In the genomic region with DNA sequence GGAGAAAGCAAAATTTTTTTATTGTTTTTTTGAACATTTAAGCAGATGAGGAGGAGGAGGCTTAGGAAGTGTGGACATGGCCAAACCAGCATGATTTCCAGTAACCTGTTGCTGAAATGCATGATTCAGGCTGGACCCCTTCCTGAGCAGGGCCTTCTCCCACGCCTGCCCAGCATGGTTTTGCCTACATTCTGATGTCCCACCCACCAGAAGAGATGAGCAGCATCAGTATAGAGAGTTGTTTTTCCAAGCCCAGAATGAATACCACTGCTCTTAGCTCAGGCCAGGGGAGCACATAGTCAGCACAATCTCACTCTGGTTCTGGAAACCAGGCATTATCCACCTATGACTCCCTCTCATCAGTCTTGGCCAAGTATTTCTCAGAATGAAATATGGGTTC, we compare ENCODE assay signal across 29 cellular contexts.
"Had no signal": no experiment of that assay in that cellular context is flagged by ENCODE, and none has a peak within 500 bp of the region (broad histone marks: within the 10 kb centered on the region; RNA-seq: fewer than 3 reads in every experiment).

No MANE protein-coding gene starts in this region.

- DNase-seq: hippocampal formation; kidney glomerular epithelial cell; left cardiac atrium; left lung; lower lobe of right lung; mammary epithelial cell; mesenchymal stem cell; naive thymus-derived CD8-positive, alpha-beta T cell; nucleus accumbens; ovary; right lobe of liver; stimulated activated CD4-positive, alpha-beta T cell treated with anti-CD3 and anti-CD28 coated beads, Interleukin-12 subunit alpha, Interleukin-12 subunit beta, amount 100 ng/mL, for 4 hours; stimulated activated CD4-positive, alpha-beta T cell treated with anti-CD3 and anti-CD28 coated beads, Interleukin-15, amount 100 ng/mL, for 24 hours; stimulated activated CD4-positive, alpha-beta T cell treated with anti-CD3 and anti-CD28 coated beads, Interleukin-2, amount 100 ng/mL, for 24 hours; stimulated activated CD4-positive, alpha-beta T cell treated with anti-CD3 and anti-CD28 coated beads, Interleukin-4, amount 100 ng/mL, for 1 hour; stimulated activated naive B cell treated with anti-CD40 and anti-IgM and Interleukin-4, amounts not matched to agents 10 μg/mL and 1 μg/mL and 100 μg/mL, for 72 hours; stimulated activated naive CD8-positive, alpha-beta T cell treated with anti-CD3 and anti-CD28 coated beads, Interleukin-15, Interleukin-2, amounts not matched to agents 100 U/mL and 50 U/mL, for 24 hours; stomach; tibial artery; trophoblast cell; upper lobe of right lung; uterus had no signal

- H3K4me3 Mint-ChIP-seq: naive thymus-derived CD8-positive, alpha-beta T cell; nephron; neural crest cell; stimulated activated naive B cell treated with anti-CD40 and anti-IgM and Interleukin-4, amounts not matched to agents 10 μg/mL and 1 μg/mL and 100 μg/mL, for 72 hours had no signal

- H3K9me3 Mint-ChIP-seq: nephron, neural crest cell had no signal

- H3K36me3 Mint-ChIP-seq: naive thymus-derived CD8-positive, alpha-beta T cell; stimulated activated naive B cell treated with anti-CD40 and anti-IgM and Interleukin-4, amounts not matched to agents 10 μg/mL and 1 μg/mL and 100 μg/mL, for 72 hours had no signal

- H3K4me1 Mint-ChIP-seq: naive thymus-derived CD8-positive, alpha-beta T cell; neural crest cell; stimulated activated naive B cell treated with anti-CD40 and anti-IgM and Interleukin-4, amounts not matched to agents 10 μg/mL and 1 μg/mL and 100 μg/mL, for 72 hours had no signal

- H3K27ac Mint-ChIP-seq: naive thymus-derived CD8-positive, alpha-beta T cell; nephron; progenitor cell of endocrine pancreas; stimulated activated naive B cell treated with anti-CD40 and anti-IgM and Interleukin-4, amounts not matched to agents 10 μg/mL and 1 μg/mL and 100 μg/mL, for 72 hours had no signal

- ATAC-seq: left lung; lower lobe of right lung; naive thymus-derived CD8-positive, alpha-beta T cell; right lobe of liver; stimulated activated naive B cell treated with anti-CD40 and anti-IgM and Interleukin-4, amounts not matched to agents 10 μg/mL and 1 μg/mL and 100 μg/mL, for 72 hours; stimulated activated naive CD8-positive, alpha-beta T cell treated with anti-CD3 and anti-CD28 coated beads, Interleukin-15, Interleukin-2, amounts not matched to agents 100 U/mL and 50 U/mL, for 24 hours; upper lobe of right lung had no signal

- H3K27me3 Mint-ChIP-seq: stimulated activated naive B cell treated with anti-CD40 and anti-IgM and Interleukin-4, amounts not matched to agents 10 μg/mL and 1 μg/mL and 100 μg/mL, for 72 hours had no signal

- H3K4me3 ChIP-seq: left lung, lower lobe of right lung, ovary, right atrium auricular region, right lobe of liver, smooth muscle cell, stomach, suprapubic skin, thoracic aorta, tibial artery, upper lobe of right lung, uterus had no signal
